8 cellular contexts compared by ENCODE assay signal in genomic region chr6:32047855-32048766, GRCh38. TPM values are rescaled to one million over a fixed set of nuclear protein-coding genes. Genes with fewer than 3 reads are reported as not detected.
DNase-seq lines count a peak whose midpoint lies in the region; ATAC-seq and FAIRE-seq lines count a peak whose summit lies in the region.

No MANE protein-coding gene starts in this region.

- H3K27ac ChIP-seq in BLaER1 treated with 17β-estradiol and CSF1 and Interleukin-3, amounts not matched to agents 10 nM and 100 nM = no peak overlapping the region
- H3K27ac ChIP-seq in SJSA1 = no peak overlapping the region

- 0 out of 22 replicates have a peak overlapping the region, but pooled peaks of 1 of the 11 experiments have one; percentile 3 for H3K9ac ChIP-seq in BLaER1 treated with 17β-estradiol and CSF1 and Interleukin-3, amounts not matched to agents 10 nM and 100 nM

- no peaks in the 10 kb centered on the region for H3K9me3 ChIP-seq in BLaER1 treated with 17β-estradiol and CSF1 and Interleukin-3, amounts not matched to agents 10 nM and 100 nM (replicated peaks in 1 of 11)
- no peaks in the 10 kb centered on the region for H3K9me3 ChIP-seq in SJSA1 (replicated peaks)

- ATAC-seq in Right ventricle myocardium inferior = peak; percentile 53

- no peak overlapping the region for H3K4me3 ChIP-seq in BLaER1 treated with 17β-estradiol and CSF1 and Interleukin-3, amounts not matched to agents 10 nM and 100 nM
- H3K4me3 ChIP-seq in SJSA1 = no peak overlapping the region

- H3K36me3 ChIP-seq in BLaER1 treated with 17β-estradiol and CSF1 and Interleukin-3, amounts not matched to agents 10 nM and 100 nM = no peaks in the 10 kb centered on the region
- no peaks in the 10 kb centered on the region for H3K36me3 ChIP-seq in SJSA1

- H3K9me3 Mint-ChIP-seq in activated naive CD4-positive, alpha-beta T cell treated with anti-CD3 and anti-CD28 coated beads for 36 hours = no peaks in the 10 kb centered on the region

- H3K27me3 ChIP-seq in BLaER1 treated with 17β-estradiol and CSF1 and Interleukin-3, amounts not matched to agents 10 nM and 100 nM = 0 out of 22 replicates have a peak, but pooled peaks cover 0 to 3% (median 0%) of the 10 kb centered on the region in 11 experiments
- no peaks in the 10 kb centered on the region for H3K27me3 ChIP-seq in SJSA1 (replicated peaks)

- peaks cover 16 to 32% (median 24%) of the 10 kb centered on the region in 10 experiments for H3K4me1 ChIP-seq in BLaER1 treated with 17β-estradiol and CSF1 and Interleukin-3, amounts not matched to agents 10 nM and 100 nM
- peaks cover 22% of the 10 kb centered on the region for H3K4me1 ChIP-seq in SJSA1 (replicated peaks)

- peaks cover 3% of the 10 kb centered on the region for H3K4me1 Mint-ChIP-seq in activated naive CD4-positive, alpha-beta T cell treated with anti-CD3 and anti-CD28 coated beads for 36 hours (ENCODE audit: low read depth)

- no peaks in the 10 kb centered on the region for H3K27me3 Mint-ChIP-seq in activated naive CD4-positive, alpha-beta T cell treated with anti-CD3 and anti-CD28 coated beads for 36 hours (ENCODE audit: low read depth)

- no peaks in the 10 kb centered on the region; a peak in 1 of 22 replicates for H4K20me1 ChIP-seq in BLaER1 treated with 17β-estradiol and CSF1 and Interleukin-3, amounts not matched to agents 10 nM and 100 nM

- intact Hi-C loops in activated naive CD4-positive, alpha-beta T cell treated with anti-CD3 and anti-CD28 coated beads for 36 hours (cut with micrococcal nuclease) = loop anchor here (1.0 kb wide), 1 partner anchor 106 kb away; the partner anchor contains the start of gene PPT2
- intact Hi-C loops in Right ventricle myocardium inferior (cut with DNase I) = no loop called here
- intact Hi-C loops in posterior vena cava (cut with DNase I) = no loop called here

- H3K4me3 Mint-ChIP-seq in activated naive CD4-positive, alpha-beta T cell treated with anti-CD3 and anti-CD28 coated beads for 36 hours = no peak overlapping the region

- FAIRE-seq in urothelium cell line (lab: Jason Lieb, UNC) = no peak

- peak overlapping the region in 10 of 11 experiments; percentile 52 to 87 (median 76); a peak in 16 of 22 replicates for H3K4me2 ChIP-seq in BLaER1 treated with 17β-estradiol and CSF1 and Interleukin-3, amounts not matched to agents 10 nM and 100 nM

- DNase-seq in HCEC 1CT = peak; percentile 28
- DNase-seq in SJSA1 (ENCODE audit: low read depth in 1 of 2, low spot score in 2 of 2) = peak; percentile 58 to 71
- DNase-seq in activated naive CD4-positive, alpha-beta T cell treated with anti-CD3 and anti-CD28 coated beads for 36 hours = peak; percentile 71
- DNase-seq in Right ventricle myocardium inferior (ENCODE audit: missing footprints) = peak; percentile 79
- DNase-seq in posterior vena cava (ENCODE audit: low spot score) = peak; percentile 91
- peak; percentile 79 for DNase-seq in urothelium cell line (ENCODE audit: low spot score)
- DNase-seq in middle frontal gyrus (ENCODE audit: extremely low spot score, low spot score) = no peak

- CTCF ChIA-PET in activated naive CD4-positive, alpha-beta T cell treated with anti-CD3 and anti-CD28 coated beads for 36 hours (lab: Charles Lee) = interaction anchor here (0.6 to 1.5 kb wide), 7 partner anchors 14 to 391 kb away, joined by 3 to 5 read pairs (median 3); no protein-coding TSS in a partner anchor

- H3K36me3 Mint-ChIP-seq in activated naive CD4-positive, alpha-beta T cell treated with anti-CD3 and anti-CD28 coated beads for 36 hours (ENCODE audit: low read depth) = no peaks in the 10 kb centered on the region

- no peak overlapping the region for H3K27ac Mint-ChIP-seq in activated naive CD4-positive, alpha-beta T cell treated with anti-CD3 and anti-CD28 coated beads for 36 hours

RNA-seq across cellular contexts. Expression of gene CYP21A2, which starts 9.9 kb away (rescaled TPM):
- total RNA-seq in SJSA1 (2014; rRNA removed; shearing (Covaris generic)) = not detected in 2 replicates
- under 1 TPM in 1 of 2 experiments, not detected in 1; 0.19 TPM for total RNA-seq in activated naive CD4-positive, alpha-beta T cell treated with anti-CD3 and anti-CD28 coated beads for 36 hours
- total RNA-seq in Right ventricle myocardium inferior (0.30 TPM), posterior vena cava (1 to 10 TPM in 1 of 2 donors, under 1 TPM in 1; 0.56 to 2.5 TPM)

RNA-seq across cellular contexts. Expression of gene C4B, which starts 33.5 kb away (rescaled TPM):
- 0.28 and 1.5 TPM in 2 replicates for total RNA-seq in SJSA1 (2014; rRNA removed; shearing (Covaris generic))
- 1 to 10 TPM; 2.7 to 3.3 TPM for total RNA-seq in activated naive CD4-positive, alpha-beta T cell treated with anti-CD3 and anti-CD28 coated beads for 36 hours
- total RNA-seq in Right ventricle myocardium inferior (81.6 TPM), posterior vena cava (100 to 1,000 TPM in 1 of 2 donors, 10 to 100 TPM in 1; 45.4 to 121 TPM)

Comparison
In these comparisons a context has a peak if more than half of its experiments do, and no peak if none do; other contexts are left out.
1. RNA of gene C4B, which starts 33.5 kb away (total RNA-seq): 45.4 to 121 TPM in posterior vena cava and 81.6 TPM in Right ventricle myocardium inferior (single experiment); 2.7 to 3.3 TPM in activated naive CD4-positive, alpha-beta T cell treated with anti-CD3 and anti-CD28 coated beads for 36 hours and 0.28 to 1.5 TPM in SJSA1; every median in the first group is over 10 times any median in the second.